Comparison of ENCODE assay signal across 13 cellular contexts in the genomic region with DNA sequence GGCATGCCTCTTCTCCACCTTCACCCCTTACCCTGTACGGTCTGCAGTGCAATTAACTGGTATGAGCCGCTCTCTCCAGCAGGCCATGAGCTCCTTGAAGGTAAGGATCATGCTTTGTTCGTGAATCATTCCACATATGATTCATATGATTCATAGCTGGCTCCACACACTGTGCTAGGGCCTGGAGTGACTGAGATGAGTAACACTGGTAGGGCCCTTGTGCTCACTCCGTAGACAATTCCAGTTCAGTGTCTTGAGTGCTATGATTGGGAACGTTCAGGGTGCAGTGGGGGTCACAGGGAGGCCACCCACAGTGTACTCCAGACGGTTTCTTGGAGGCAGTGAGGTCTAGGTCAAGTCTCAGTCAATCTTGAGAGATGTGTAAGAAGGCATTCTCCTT.
A peak's percentile ranks its signal among the peaks of the same experiment; 100 is the strongest.
DNase-seq lines count a peak whose midpoint lies in the region; ATAC-seq, FAIRE-seq and TF ChIP-seq lines count a peak whose summit lies in the region.
"Had no signal": no experiment of that assay in that cellular context is flagged by ENCODE, and none has a peak within 500 bp of the region (broad histone marks: within the 10 kb centered on the region; RNA-seq: fewer than 3 reads in every experiment).

No MANE protein-coding gene starts in this region.

- peak overlapping the region; percentile 38 for H3K4me2 ChIP-seq in astrocyte (ENCODE audit: low read length)

- 72% methylated on average over 6 of the region's 6 CpGs for WGBS in right cardiac atrium

- H3K27ac ChIP-seq in astrocyte (ENCODE audit: low read depth, low read length) (no peak overlapping the region), right cardiac atrium (ENCODE audit: low read length) (no peak overlapping the region), dorsolateral prefrontal cortex (no peak overlapping the region)

- in situ Hi-C loops in HAP-1 (cut with MboI; ENCODE audit: low sequenced_read_pairs), result loop anchor here (10.0 to 25.0 kb wide), 2 partner anchors 96 to 468 kb away; no protein-coding TSS in a partner anchor

- H3K4me3 ChIP-seq in astrocyte (ENCODE audit: insufficient read depth, low read depth, low read length) (no peak overlapping the region), right cardiac atrium (ENCODE audit: low read length) (no peak overlapping the region), HAP-1 (no peak overlapping the region), dorsolateral prefrontal cortex (no peak overlapping the region)

- no peak overlapping the region for H3K9ac ChIP-seq in astrocyte (ENCODE audit: low read length)

- peaks cover 6% of the 10 kb centered on the region for H3K4me1 Mint-ChIP-seq in astrocyte (ENCODE audit: low read depth, unreplicated experiment)

- H3K9me3 Mint-ChIP-seq in astrocyte (ENCODE audit: unreplicated experiment), result peaks cover 5% of the 10 kb centered on the region
- H3K9me3 Mint-ChIP-seq: activated CD4-positive, alpha-beta memory T cell treated with anti-CD3 and anti-CD28 coated beads for 36 hours; nephron; T-helper 1 cell treated with Interleukin-12 subunit alpha and Interleukin-12 subunit beta and Interleukin-4 antibody, amounts not matched to agents 30 μg/mL and 1 μg/mL, for 36 hours had no signal

- H3K4me1 ChIP-seq in astrocyte (ENCODE audit: insufficient read depth, low read length) (peaks cover 9% of the 10 kb centered on the region), right cardiac atrium (ENCODE audit: control insufficient read depth, insufficient read depth, low read length) (no peaks in the 10 kb centered on the region), HAP-1 (no peaks in the 10 kb centered on the region)

- peaks cover 5% of the 10 kb centered on the region for H3K27me3 ChIP-seq in astrocyte (ENCODE audit: insufficient read depth, low read length)
- H3K27me3 ChIP-seq in right cardiac atrium (ENCODE audit: control insufficient read depth, insufficient read depth), result peaks cover 2% of the 10 kb centered on the region
- peaks cover 16% of the 10 kb centered on the region; the same call in 1 of the 2 replicates for H3K27me3 ChIP-seq in HAP-1 (ENCODE audit: low read depth)
- peaks cover 0 to 58% (median 22%) of the 10 kb centered on the region in 45 donors for H3K27me3 ChIP-seq in dorsolateral prefrontal cortex

- H3K27me3 Mint-ChIP-seq in astrocyte (ENCODE audit: low read depth, unreplicated experiment), result peaks cover 55% of the 10 kb centered on the region

- H3K36me3 Mint-ChIP-seq in astrocyte (ENCODE audit: low read depth, unreplicated experiment), result peaks cover 3% of the 10 kb centered on the region
- H3K36me3 Mint-ChIP-seq: activated CD4-positive, alpha-beta memory T cell treated with anti-CD3 and anti-CD28 coated beads for 36 hours had no signal

- intact Hi-C loops in right cardiac atrium (cut with DNase I), result no loop called here
- intact Hi-C loops in dorsolateral prefrontal cortex (cut with DNase I), result loop anchor here in 1 of 2 donors (10.0 kb wide), 1 partner anchor 248 kb away; no protein-coding TSS in a partner anchor

- peak; percentile 39 for FAIRE-seq in astrocyte (lab: Jason Lieb, UNC)

- no peaks in the 10 kb centered on the region for H4K20me1 ChIP-seq in astrocyte (ENCODE audit: insufficient read depth, low read length)

- peak overlapping the region; percentile 59 for H3K27ac Mint-ChIP-seq in astrocyte (ENCODE audit: unreplicated experiment)
- H3K27ac Mint-ChIP-seq: activated CD4-positive, alpha-beta memory T cell treated with anti-CD3 and anti-CD28 coated beads for 36 hours; nephron; T-helper 1 cell treated with Interleukin-12 subunit alpha and Interleukin-12 subunit beta and Interleukin-4 antibody, amounts not matched to agents 30 μg/mL and 1 μg/mL, for 36 hours had no signal

- H3K79me2 ChIP-seq in astrocyte (ENCODE audit: insufficient read depth, low read length), result no peaks in the 10 kb centered on the region

- no peak overlapping the region for H2AFZ ChIP-seq in astrocyte (ENCODE audit: low read depth, low read length)

- peak; percentile 54 for DNase-seq in AG08396 (ENCODE audit: low spot score)
- peak; percentile 67 for DNase-seq in HS-5 (ENCODE audit: low read depth)
- DNase-seq in astrocyte (ENCODE audit: low read depth), result peak; percentile 86
- DNase-seq in kidney glomerular epithelial cell (lab: John Stamatoyannopoulos, UW), result peak; percentile 75
- DNase-seq in right cardiac atrium, result no peak
- no peak for DNase-seq in HAP-1 (ENCODE audit: low spot score in 2 of 2)
- no peak for DNase-seq in dorsolateral prefrontal cortex
- no peak for DNase-seq in GM19238 (ENCODE audit: insufficient read length, low spot score)
- DNase-seq: activated CD4-positive, alpha-beta memory T cell treated with anti-CD3 and anti-CD28 coated beads for 36 hours; activated naive CD4-positive, alpha-beta T cell treated with Interleukin-2 at 50 U/mL for 16 hours; NCI-H69 had no signal

- TF ChIP-seq CTCF in astrocyte (IDR thresholded peaks at IDR 0.05; ENCODE audit: insufficient read depth, low read depth, low read length), result no peak
- no peak for TF ChIP-seq CTCF in dorsolateral prefrontal cortex (IDR thresholded peaks at IDR 0.05 in 54 of 56, conservative IDR thresholded peaks at IDR 0.05 in 2 of 56; ENCODE audit: low read depth in 1 of 56, partially characterized antibody in 56 of 56)

- no peaks in the 10 kb centered on the region for H3K36me3 ChIP-seq in astrocyte (ENCODE audit: insufficient read depth, low read length)
- no peaks in the 10 kb centered on the region for H3K36me3 ChIP-seq in HAP-1 (replicated peaks)

- no peak for ATAC-seq in right cardiac atrium

- H3K9me3 ChIP-seq in astrocyte (ENCODE audit: insufficient read depth, low read depth, low read length) (no peaks in the 10 kb centered on the region), right cardiac atrium (ENCODE audit: control insufficient read depth, low read length) (no peaks in the 10 kb centered on the region), HAP-1 (no peaks in the 10 kb centered on the region)

- H3K4me3 Mint-ChIP-seq in astrocyte (ENCODE audit: unreplicated experiment), result peak overlapping the region; percentile 47
- H3K4me3 Mint-ChIP-seq: activated CD4-positive, alpha-beta memory T cell treated with anti-CD3 and anti-CD28 coated beads for 36 hours; nephron; T-helper 1 cell treated with Interleukin-12 subunit alpha and Interleukin-12 subunit beta and Interleukin-4 antibody, amounts not matched to agents 30 μg/mL and 1 μg/mL, for 36 hours had no signal

Comparison
In these comparisons a context has a peak if more than half of its experiments do, and no peak if none do; other contexts are left out.
1. DNase-seq: peak in AG08396 (single experiment), HS-5 (single experiment), astrocyte (single experiment) and kidney glomerular epithelial cell (single experiment); none in right cardiac atrium (0 of 3), HAP-1 (0 of 2), dorsolateral prefrontal cortex (0 of 10) and GM19238 (single experiment).